1 cellular context compared by ENCODE assay signal in genomic region chr12:12387521-12387920, GRCh38.
TF ChIP-seq lines count a peak whose summit lies in the region.

No MANE protein-coding gene starts in this region.

TF ChIP-seq in HepG2, 621 proteins besides CTCF, POLR2A, EP300 and RAD21:
- TF ChIP-seq AKAP8 (CRISPR knock-in tag; IDR thresholded peaks at IDR 0.05) (no peak), ARID2 (CRISPR knock-in tag; IDR thresholded peaks at IDR 0.05; ENCODE audit: borderline replicate concordance) (no peak), DRAP1 (CRISPR knock-in tag; IDR thresholded peaks at IDR 0.05) (no peak), CBX5 (CRISPR knock-in tag; IDR thresholded peaks at IDR 0.05; ENCODE audit: borderline replicate concordance) (no peak), SMARCE1 (IDR thresholded peaks at IDR 0.05; ENCODE audit: borderline replicate concordance) (no peak)
